ENCODE assay signal across 8 cellular contexts in the genomic region with DNA sequence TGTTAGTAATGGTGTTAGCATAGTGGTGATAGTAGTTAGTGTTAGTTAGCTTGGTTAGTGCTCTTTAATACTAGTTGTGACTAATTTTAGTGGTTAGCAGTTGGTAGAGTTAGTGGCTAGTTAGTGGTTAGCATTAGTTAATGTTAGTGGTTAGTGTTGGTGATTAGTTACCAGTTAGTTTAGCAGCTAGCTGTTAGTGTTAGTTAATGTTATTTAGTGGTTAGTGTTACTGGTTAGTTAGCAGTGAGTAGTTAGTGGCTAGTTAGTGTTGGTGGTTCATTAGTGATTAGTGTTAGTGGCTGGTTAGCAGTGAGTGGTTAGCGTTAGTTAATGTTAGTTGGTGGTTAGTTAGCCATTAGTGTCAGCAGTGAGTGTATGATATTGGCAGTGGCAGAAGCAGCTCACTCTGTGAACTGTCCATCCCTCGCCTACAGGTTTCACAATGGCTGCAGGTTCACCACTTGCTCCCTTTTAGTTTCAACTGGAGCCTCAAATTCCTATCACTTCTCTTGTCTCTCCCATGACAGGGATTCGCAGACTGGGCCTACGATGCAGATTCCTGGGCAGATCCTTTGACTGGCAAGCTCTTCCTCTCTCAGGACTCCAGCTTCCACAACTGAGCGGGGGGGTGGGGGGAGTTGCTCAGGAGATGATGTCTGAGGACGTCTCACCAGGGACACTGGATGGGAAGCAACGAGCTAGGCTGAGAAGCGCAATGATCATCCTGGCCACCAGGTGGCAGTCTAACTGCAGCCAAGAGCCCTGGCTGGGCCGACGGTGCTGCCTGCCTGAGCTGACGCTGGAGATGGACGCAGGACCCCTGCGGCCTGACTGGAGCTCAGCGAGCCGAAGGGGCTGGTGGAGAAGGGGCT. TPM values are rescaled to one million over a fixed set of nuclear protein-coding genes. Genes with fewer than 3 reads are reported as not detected.
DNase-seq lines count a peak whose midpoint lies in the region; ATAC-seq and TF ChIP-seq lines count a peak whose summit lies in the region.

No MANE protein-coding gene starts in this region.

- DNase-seq in DMS153 treated with DMSO at 0.1 percent for 48 hours (lab: John Stamatoyannopoulos, UW; ENCODE audit: unreplicated experiment) (peak; percentile 37), HS-5 (ENCODE audit: low read depth) (peak; percentile 37), activated T-cell treated with anti-CD3 and anti-CD28 coated beads for 1 hour (ENCODE audit: low read depth) (peak; percentile 61), esophagus muscularis mucosa (ENCODE audit: extremely low spot score) (peak; percentile 96), natural killer cell (peak; percentile 70)
- peak; percentile 59 for DNase-seq in stimulated activated naive B cell treated with anti-CD40 and anti-IgM and Interleukin-4, amounts not matched to agents 10 μg/mL and 1 μg/mL and 100 μg/mL, for 72 hours

- no peaks in the 10 kb centered on the region for H3K36me3 Mint-ChIP-seq in natural killer cell
- no peaks in the 10 kb centered on the region for H3K36me3 Mint-ChIP-seq in stimulated activated naive B cell treated with anti-CD40 and anti-IgM and Interleukin-4, amounts not matched to agents 10 μg/mL and 1 μg/mL and 100 μg/mL, for 72 hours

- H3K79me2 ChIP-seq in OCI-LY1 (ENCODE audit: insufficient read depth, low read length): no peaks in the 10 kb centered on the region

- no peak overlapping the region for H3K4me3 Mint-ChIP-seq in natural killer cell
- no peak overlapping the region for H3K4me3 Mint-ChIP-seq in stimulated activated naive B cell treated with anti-CD40 and anti-IgM and Interleukin-4, amounts not matched to agents 10 μg/mL and 1 μg/mL and 100 μg/mL, for 72 hours

- no peak overlapping the region for H3K27ac Mint-ChIP-seq in natural killer cell
- no peak overlapping the region for H3K27ac Mint-ChIP-seq in stimulated activated naive B cell treated with anti-CD40 and anti-IgM and Interleukin-4, amounts not matched to agents 10 μg/mL and 1 μg/mL and 100 μg/mL, for 72 hours

- no peaks in the 10 kb centered on the region for H3K9me3 Mint-ChIP-seq in natural killer cell
- no peaks in the 10 kb centered on the region for H3K9me3 Mint-ChIP-seq in stimulated activated naive B cell treated with anti-CD40 and anti-IgM and Interleukin-4, amounts not matched to agents 10 μg/mL and 1 μg/mL and 100 μg/mL, for 72 hours

- 10% methylated on average over 15 of the region's 15 CpGs for WGBS in esophagus muscularis mucosa

- H3K27me3 Mint-ChIP-seq in natural killer cell (ENCODE audit: low read depth in 2 of 2): peaks cover 32 to 46% of the 10 kb centered on the region in 2 donors
- H3K27me3 Mint-ChIP-seq in stimulated activated naive B cell treated with anti-CD40 and anti-IgM and Interleukin-4, amounts not matched to agents 10 μg/mL and 1 μg/mL and 100 μg/mL, for 72 hours: peaks cover 69 to 78% of the 10 kb centered on the region in 2 donors

- TF ChIP-seq POLR2A in esophagus muscularis mucosa (IDR thresholded peaks at IDR 0.05; ENCODE audit: low read depth): no peak

- ATAC-seq in GM21390 (IDR thresholded peaks at IDR 0.05; ENCODE audit: unreplicated experiment) (peak; percentile 89), natural killer cell (peak; percentile 78 to 96 (median 78))
- ATAC-seq in stimulated activated naive B cell treated with anti-CD40 and anti-IgM and Interleukin-4, amounts not matched to agents 10 μg/mL and 1 μg/mL and 100 μg/mL, for 72 hours (replicated peaks): peak; percentile 86 to 91

- no peak overlapping the region for H2AFZ ChIP-seq in OCI-LY1 (ENCODE audit: low read length)

- no peaks in the 10 kb centered on the region for H4K20me1 ChIP-seq in OCI-LY1 (ENCODE audit: insufficient read depth, low read length)

- H3K9ac ChIP-seq in OCI-LY1 (ENCODE audit: low read length): no peak overlapping the region

- H3K4me1 Mint-ChIP-seq in natural killer cell: peaks cover 7 to 9% of the 10 kb centered on the region in 2 donors
- peaks cover 6 to 18% of the 10 kb centered on the region in 2 donors for H3K4me1 Mint-ChIP-seq in stimulated activated naive B cell treated with anti-CD40 and anti-IgM and Interleukin-4, amounts not matched to agents 10 μg/mL and 1 μg/mL and 100 μg/mL, for 72 hours

- H3K27ac ChIP-seq in OCI-LY1 (ENCODE audit: low read depth, low read length, poor library complexity, severe bottlenecking): no peak overlapping the region
- H3K27ac ChIP-seq in esophagus muscularis mucosa (replicated peaks in 1 of 4): no peak overlapping the region

- no peaks in the 10 kb centered on the region for H3F3A ChIP-seq in OCI-LY1 (ENCODE audit: insufficient read depth, low read length)

- H3K27me3 ChIP-seq in OCI-LY1 (ENCODE audit: insufficient read depth, low read length) (no peaks in the 10 kb centered on the region), esophagus muscularis mucosa (peaks cover 0 to 19% (median 0%) of the 10 kb centered on the region in 4 donors)

- H3K4me1 ChIP-seq in OCI-LY1 (ENCODE audit: insufficient read depth, low read length, severe bottlenecking) (no peaks in the 10 kb centered on the region), esophagus muscularis mucosa (peaks cover 6 to 22% (median 20%) of the 10 kb centered on the region in 4 donors)

- no peaks in the 10 kb centered on the region for H3K9me2 ChIP-seq in OCI-LY1 (ENCODE audit: low read depth, low read length)

- H3K4me2 ChIP-seq in OCI-LY1 (ENCODE audit: low read length): no peak overlapping the region

- H3K36me3 ChIP-seq in OCI-LY1 (ENCODE audit: insufficient read depth, low read length): no peaks in the 10 kb centered on the region
- H3K36me3 ChIP-seq in esophagus muscularis mucosa: no peaks in the 10 kb centered on the region

- H3K9me3 ChIP-seq in OCI-LY1 (ENCODE audit: low read length): no peaks in the 10 kb centered on the region
- no peaks in the 10 kb centered on the region for H3K9me3 ChIP-seq in esophagus muscularis mucosa

- H3K4me3 ChIP-seq in OCI-LY1 (ENCODE audit: low read depth, low read length, poor library complexity, severe bottlenecking): no peak overlapping the region
- peak overlapping the region in 2 of 4 donors; percentile 11 to 37 for H3K4me3 ChIP-seq in esophagus muscularis mucosa

- TF ChIP-seq CTCF in OCI-LY1 (IDR thresholded peaks at IDR 0.05; ENCODE audit: low read length) (peak; percentile 93), esophagus muscularis mucosa (IDR thresholded peaks at IDR 0.05) (peak; percentile 79 to 97 (median 93)), natural killer cell (IDR thresholded peaks at IDR 0.05) (peak; percentile 98)

- TF ChIP-seq EP300 in esophagus muscularis mucosa (IDR thresholded peaks at IDR 0.05): no peak

- intact Hi-C loops in esophagus muscularis mucosa (cut with DNase I): loop anchor here (1.0 kb wide), 1 partner anchor 139 kb away; no protein-coding TSS in a partner anchor
- intact Hi-C loops in natural killer cell (cut with micrococcal nuclease): no loop called here

RNA-seq across cellular contexts. Expression of gene GHRHR, which starts 19.5 kb away (rescaled TPM):
- total RNA-seq in esophagus muscularis mucosa (not detected), natural killer cell (not detected)

Comparison
In these comparisons a context has a peak if more than half of its experiments do, and no peak if none do; other contexts are left out.
1. DNase-seq: peak in every context shown above with its lines; median percentile 96 in esophagus muscularis mucosa; 70 in natural killer cell; 61 in activated T-cell treated with anti-CD3 and anti-CD28 coated beads for 1 hour; 59 in stimulated activated naive B cell treated with anti-CD40 and anti-IgM and Interleukin-4, amounts not matched to agents 10 μg/mL and 1 μg/mL and 100 μg/mL, for 72 hours; 37 in DMS153 treated with DMSO at 0.1 percent for 48 hours; 37 in HS-5.